In genomic region chr17:7251330-7252175, GRCh38 we compare ENCODE assay signal across 8 cellular contexts. TPM values are rescaled to one million over a fixed set of nuclear protein-coding genes. Genes with fewer than 3 reads are reported as not detected.
DNase-seq lines count a peak whose midpoint lies in the region; ATAC-seq, FAIRE-seq and TF ChIP-seq lines count a peak whose summit lies in the region.

TSS of gene CTDNEP1 (minus strand) at chr17:7251734. CDS start at chr17:7251296, 438 bp downstream.

- no peaks in the 10 kb centered on the region for H3K9me1 ChIP-seq in keratinocyte (ENCODE audit: control insufficient read depth, extremely low read depth, insufficient read depth, low read length)

- FAIRE-seq in keratinocyte (lab: Jason Lieb, UNC): peak; percentile 92

- H3K9ac ChIP-seq in keratinocyte (ENCODE audit: control insufficient read depth, extremely low read depth, insufficient read depth, low read length): peak within 1 kb of the TSS; percentile 94

- H3K4me3 Mint-ChIP-seq in chondrocyte (ENCODE audit: unreplicated experiment): peak within 1 kb of the TSS; percentile 98

- H3K9me3 Mint-ChIP-seq in chondrocyte (ENCODE audit: low read depth): no peaks in the 10 kb centered on the region

- peak; percentile 78 for ATAC-seq in HG03432 (IDR thresholded peaks at IDR 0.05; ENCODE audit: unreplicated experiment)

- H3K36me3 ChIP-seq in keratinocyte (ENCODE audit: control insufficient read depth in 2 of 2, extremely low read depth in 1 of 2, insufficient read depth in 2 of 2, low read length in 2 of 2): peaks cover 11 to 24% of the 10 kb centered on the region in 2 experiments

- dilution Hi-C loops in keratinocyte (cut with MboI; ENCODE audit: extremely low pct_ligation_motif_present, low sequenced_read_pairs): no loop called here

- H3K36me3 Mint-ChIP-seq in chondrocyte (ENCODE audit: low read depth): peaks cover 11% of the 10 kb centered on the region

- peak within 1 kb of the TSS; percentile 100 for H3K27ac Mint-ChIP-seq in chondrocyte (ENCODE audit: unreplicated experiment)

- TF ChIP-seq POLR2A in GM19099 (IDR thresholded peaks at IDR 0.05; ENCODE audit: extremely low read depth, insufficient read length, low read depth): peak; percentile 72

- H3K4me2 ChIP-seq in keratinocyte (ENCODE audit: control insufficient read depth, extremely low read depth, insufficient read depth, low read depth, low read length): peak within 1 kb of the TSS; percentile 98

- no peaks in the 10 kb centered on the region for H3K27me3 ChIP-seq in keratinocyte (ENCODE audit: control insufficient read depth, extremely low read depth, insufficient read depth, low read length)

- peaks cover 61% of the 10 kb centered on the region for H3K79me2 ChIP-seq in keratinocyte (ENCODE audit: control insufficient read depth, insufficient read depth, low read length)

- no peaks in the 10 kb centered on the region for H4K20me1 ChIP-seq in keratinocyte (ENCODE audit: control insufficient read depth, extremely low read depth, insufficient read depth, low read length)

- H3K9me3 ChIP-seq in keratinocyte (ENCODE audit: control insufficient read depth, low read depth, low read length): no peaks in the 10 kb centered on the region

- peak; percentile 99 for DNase-seq in AG09319 (ENCODE audit: extremely low read depth, low read depth)
- peak; percentile 94 for DNase-seq in NCI-H510A (lab: John Stamatoyannopoulos, UW)
- DNase-seq in activated CD4-positive, alpha-beta T cell treated with anti-CD3 and anti-CD28 coated beads for 1 hour: peak; percentile 100
- DNase-seq in chondrocyte (ENCODE audit: low spot score): peak; percentile 99
- DNase-seq in keratinocyte (ENCODE audit: low read depth, low spot score): peak; percentile 99
- peak; percentile 96 to 99 (median 98) for DNase-seq in stimulated activated CD4-positive, alpha-beta T cell treated with anti-CD3 and anti-CD28 coated beads, Interleukin-12 subunit alpha, Interleukin-12 subunit beta, amount 100 ng/mL, for 48 hours (ENCODE audit: low read depth in 2 of 3, low spot score in 1 of 3)

- peak within 1 kb of the TSS; percentile 96 for H2AFZ ChIP-seq in keratinocyte (ENCODE audit: control insufficient read depth, low read length)

- H3K27ac ChIP-seq in keratinocyte (ENCODE audit: control insufficient read depth, insufficient read depth, low read length): peak within 1 kb of the TSS; percentile 99

- H3K4me1 Mint-ChIP-seq in chondrocyte (ENCODE audit: low read depth): peaks cover 41% of the 10 kb centered on the region

- no peak for TF ChIP-seq CTCF in AG09319 (IDR thresholded peaks at IDR 0.05; ENCODE audit: low read depth, low read length)
- no peak for TF ChIP-seq CTCF in chondrocyte (IDR thresholded peaks at IDR 0.05)
- no peak for TF ChIP-seq CTCF in keratinocyte (optimal IDR thresholded peaks at IDR 0.05 in 1 of 3, IDR thresholded peaks at IDR 0.05 in 1 of 3, conservative IDR thresholded peaks at IDR 0.05 in 1 of 3; ENCODE audit: extremely low read depth in 1 of 3, insufficient read depth in 2 of 3, low read length in 3 of 3)

- H3K4me1 ChIP-seq in keratinocyte (ENCODE audit: control insufficient read depth, extremely low read depth, insufficient read depth, low read length): peaks cover 18% of the 10 kb centered on the region

- H3K27me3 Mint-ChIP-seq in chondrocyte (ENCODE audit: low read depth): no peaks in the 10 kb centered on the region

- peak within 1 kb of the TSS; percentile 80 to 95 (median 92) for H3K4me3 ChIP-seq in keratinocyte (ENCODE audit: control insufficient read depth in 2 of 3, extremely low read depth in 1 of 3, insufficient read depth in 2 of 3, low read depth in 1 of 3, low read length in 3 of 3)

RNA-seq across cellular contexts. Expression of gene CTDNEP1, which starts in this region (rescaled TPM):
- total RNA-seq in chondrocyte: 105 to 118 TPM (median 111 TPM) in 3 replicates
- polyA plus RNA-seq in keratinocyte: 60.8 to 143 TPM (median 66.2 TPM) in 3 replicates
- 84.8 TPM for polyA plus RNA-seq in keratinocyte (2011; ENCODE audit: low read depth)
- 85.7 and 117 TPM in 2 replicates for polyA plus RNA-seq in keratinocyte (2011; cell fraction: cytosol; rRNA removed)
- 62.2 and 64.3 TPM in 2 replicates for polyA plus RNA-seq in keratinocyte (2011; cell fraction: nucleus; rRNA removed)
- polyA plus RNA-seq in keratinocyte (2012; ENCODE audit: low replicate concordance): 119 and 125 TPM in 2 replicates
- polyA minus RNA-seq in keratinocyte: 94.9 to 338 TPM (median 103 TPM) in 3 replicates
- polyA minus RNA-seq in keratinocyte (2011; cell fraction: cytosol; rRNA and poly(A)+ RNA removed): 100 TPM
- 32.5 and 36.8 TPM in 2 replicates for polyA minus RNA-seq in keratinocyte (2011; cell fraction: nucleus; rRNA and poly(A)+ RNA removed)

Comparison
In these comparisons a context has a peak if more than half of its experiments do, and no peak if none do; other contexts are left out.
1. Peak in every context shown above with its lines: DNase-seq, ATAC-seq, H3K4me3 ChIP-seq and H3K27ac ChIP-seq.